ENCODE assay signal across 1 cellular context in genomic region chr18:54416459-54416858, GRCh38.
TF ChIP-seq lines count a peak whose summit lies in the region.

No MANE protein-coding gene starts in this region.

TF ChIP-seq in SK-N-SH, 30 proteins besides CTCF, POLR2A, EP300 and RAD21 (continued from another document):
- TF ChIP-seq ZBTB33 (IDR thresholded peaks at IDR 0.05; ENCODE audit: borderline replicate concordance, low read depth) (no peak), ELF1 (IDR thresholded peaks at IDR 0.05) (no peak), FOXM1 (IDR thresholded peaks at IDR 0.05; ENCODE audit: low read depth) (no peak), MEF2A (IDR thresholded peaks at IDR 0.05; ENCODE audit: borderline replicate concordance, low read depth) (no peak)
